1 cellular context compared by ENCODE assay signal in the genomic region with DNA sequence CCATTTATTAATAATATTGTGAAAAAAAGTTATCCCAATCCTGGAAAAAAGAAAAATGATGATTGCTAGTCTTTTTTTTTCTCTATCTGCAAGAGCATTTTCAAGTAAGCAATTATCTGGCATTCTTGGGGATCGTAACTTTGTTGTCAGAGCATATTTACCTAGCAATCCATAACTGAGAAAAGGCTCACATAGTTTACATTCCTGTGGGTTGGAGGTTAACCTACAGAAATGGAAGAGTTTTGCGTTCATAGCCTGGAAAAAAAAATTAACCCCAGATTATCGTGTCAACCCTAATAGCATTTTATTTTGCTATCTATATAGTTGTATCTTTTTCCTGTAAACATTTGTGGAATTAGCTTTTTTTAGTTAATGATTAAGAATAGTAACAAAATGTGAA.
TF ChIP-seq lines count a peak whose summit lies in the region.

No MANE protein-coding gene starts in this region.

TF ChIP-seq in GM23338, 12 proteins besides CTCF, POLR2A, EP300 and RAD21 (continued from another document):
- TF ChIP-seq, protein P1, sequence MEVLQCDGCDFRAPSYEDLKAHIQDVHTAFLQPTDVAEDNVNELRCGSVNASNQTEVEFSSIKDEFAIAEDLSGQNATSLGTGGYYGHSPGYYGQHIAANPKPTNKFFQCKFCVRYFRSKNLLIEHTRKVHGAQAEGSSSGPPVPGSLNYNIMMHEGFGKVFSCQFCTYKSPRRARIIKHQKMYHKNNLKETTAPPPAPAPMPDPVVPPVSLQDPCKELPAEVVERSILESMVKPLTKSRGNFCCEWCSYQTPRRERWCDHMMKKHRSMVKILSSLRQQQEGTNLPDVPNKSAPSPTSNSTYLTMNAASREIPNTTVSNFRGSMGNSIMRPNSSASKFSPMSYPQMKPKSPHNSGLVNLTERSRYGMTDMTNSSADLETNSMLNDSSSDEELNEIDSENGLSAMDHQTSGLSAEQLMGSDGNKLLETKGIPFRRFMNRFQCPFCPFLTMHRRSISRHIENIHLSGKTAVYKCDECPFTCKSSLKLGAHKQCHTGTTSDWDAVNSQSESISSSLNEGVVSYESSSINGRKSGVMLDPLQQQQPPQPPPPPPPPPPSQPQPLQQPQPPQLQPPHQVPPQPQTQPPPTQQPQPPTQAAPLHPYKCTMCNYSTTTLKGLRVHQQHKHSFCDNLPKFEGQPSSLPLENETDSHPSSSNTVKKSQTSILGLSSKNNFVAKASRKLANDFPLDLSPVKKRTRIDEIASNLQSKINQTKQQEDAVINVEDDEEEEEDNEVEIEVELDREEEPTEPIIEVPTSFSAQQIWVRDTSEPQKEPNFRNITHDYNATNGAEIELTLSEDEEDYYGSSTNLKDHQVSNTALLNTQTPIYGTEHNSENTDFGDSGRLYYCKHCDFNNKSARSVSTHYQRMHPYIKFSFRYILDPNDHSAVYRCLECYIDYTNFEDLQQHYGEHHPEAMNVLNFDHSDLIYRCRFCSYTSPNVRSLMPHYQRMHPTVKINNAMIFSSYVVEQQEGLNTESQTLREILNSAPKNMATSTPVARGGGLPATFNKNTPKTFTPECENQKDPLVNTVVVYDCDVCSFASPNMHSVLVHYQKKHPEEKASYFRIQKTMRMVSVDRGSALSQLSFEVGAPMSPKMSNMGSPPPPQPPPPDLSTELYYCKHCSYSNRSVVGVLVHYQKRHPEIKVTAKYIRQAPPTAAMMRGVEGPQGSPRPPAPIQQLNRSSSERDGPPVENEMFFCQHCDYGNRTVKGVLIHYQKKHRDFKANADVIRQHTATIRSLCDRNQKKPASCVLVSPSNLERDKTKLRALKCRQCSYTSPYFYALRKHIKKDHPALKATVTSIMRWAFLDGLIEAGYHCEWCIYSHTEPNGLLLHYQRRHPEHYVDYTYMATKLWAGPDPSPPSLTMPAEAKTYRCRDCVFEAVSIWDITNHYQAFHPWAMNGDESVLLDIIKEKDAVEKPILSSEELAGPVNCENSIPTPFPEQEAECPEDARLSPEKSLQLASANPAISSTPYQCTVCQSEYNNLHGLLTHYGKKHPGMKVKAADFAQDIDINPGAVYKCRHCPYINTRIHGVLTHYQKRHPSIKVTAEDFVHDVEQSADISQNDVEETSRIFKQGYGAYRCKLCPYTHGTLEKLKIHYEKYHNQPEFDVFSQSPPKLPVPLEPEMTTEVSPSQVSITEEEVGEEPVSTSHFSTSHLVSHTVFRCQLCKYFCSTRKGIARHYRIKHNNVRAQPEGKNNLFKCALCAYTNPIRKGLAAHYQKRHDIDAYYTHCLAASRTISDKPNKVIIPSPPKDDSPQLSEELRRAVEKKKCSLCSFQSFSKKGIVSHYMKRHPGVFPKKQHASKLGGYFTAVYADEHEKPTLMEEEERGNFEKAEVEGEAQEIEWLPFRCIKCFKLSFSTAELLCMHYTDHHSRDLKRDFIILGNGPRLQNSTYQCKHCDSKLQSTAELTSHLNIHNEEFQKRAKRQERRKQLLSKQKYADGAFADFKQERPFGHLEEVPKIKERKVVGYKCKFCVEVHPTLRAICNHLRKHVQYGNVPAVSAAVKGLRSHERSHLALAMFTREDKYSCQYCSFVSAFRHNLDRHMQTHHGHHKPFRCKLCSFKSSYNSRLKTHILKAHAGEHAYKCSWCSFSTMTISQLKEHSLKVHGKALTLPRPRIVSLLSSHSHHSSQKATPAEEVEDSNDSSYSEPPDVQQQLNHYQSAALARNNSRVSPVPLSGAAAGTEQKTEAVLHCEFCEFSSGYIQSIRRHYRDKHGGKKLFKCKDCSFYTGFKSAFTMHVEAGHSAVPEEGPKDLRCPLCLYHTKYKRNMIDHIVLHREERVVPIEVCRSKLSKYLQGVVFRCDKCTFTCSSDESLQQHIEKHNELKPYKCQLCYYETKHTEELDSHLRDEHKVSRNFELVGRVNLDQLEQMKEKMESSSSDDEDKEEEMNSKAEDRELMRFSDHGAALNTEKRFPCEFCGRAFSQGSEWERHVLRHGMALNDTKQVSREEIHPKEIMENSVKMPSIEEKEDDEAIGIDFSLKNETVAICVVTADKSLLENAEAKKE (CRISPR knock-in tag; IDR thresholded peaks at IDR 0.05) = no peak
- TF ChIP-seq, protein P2, sequence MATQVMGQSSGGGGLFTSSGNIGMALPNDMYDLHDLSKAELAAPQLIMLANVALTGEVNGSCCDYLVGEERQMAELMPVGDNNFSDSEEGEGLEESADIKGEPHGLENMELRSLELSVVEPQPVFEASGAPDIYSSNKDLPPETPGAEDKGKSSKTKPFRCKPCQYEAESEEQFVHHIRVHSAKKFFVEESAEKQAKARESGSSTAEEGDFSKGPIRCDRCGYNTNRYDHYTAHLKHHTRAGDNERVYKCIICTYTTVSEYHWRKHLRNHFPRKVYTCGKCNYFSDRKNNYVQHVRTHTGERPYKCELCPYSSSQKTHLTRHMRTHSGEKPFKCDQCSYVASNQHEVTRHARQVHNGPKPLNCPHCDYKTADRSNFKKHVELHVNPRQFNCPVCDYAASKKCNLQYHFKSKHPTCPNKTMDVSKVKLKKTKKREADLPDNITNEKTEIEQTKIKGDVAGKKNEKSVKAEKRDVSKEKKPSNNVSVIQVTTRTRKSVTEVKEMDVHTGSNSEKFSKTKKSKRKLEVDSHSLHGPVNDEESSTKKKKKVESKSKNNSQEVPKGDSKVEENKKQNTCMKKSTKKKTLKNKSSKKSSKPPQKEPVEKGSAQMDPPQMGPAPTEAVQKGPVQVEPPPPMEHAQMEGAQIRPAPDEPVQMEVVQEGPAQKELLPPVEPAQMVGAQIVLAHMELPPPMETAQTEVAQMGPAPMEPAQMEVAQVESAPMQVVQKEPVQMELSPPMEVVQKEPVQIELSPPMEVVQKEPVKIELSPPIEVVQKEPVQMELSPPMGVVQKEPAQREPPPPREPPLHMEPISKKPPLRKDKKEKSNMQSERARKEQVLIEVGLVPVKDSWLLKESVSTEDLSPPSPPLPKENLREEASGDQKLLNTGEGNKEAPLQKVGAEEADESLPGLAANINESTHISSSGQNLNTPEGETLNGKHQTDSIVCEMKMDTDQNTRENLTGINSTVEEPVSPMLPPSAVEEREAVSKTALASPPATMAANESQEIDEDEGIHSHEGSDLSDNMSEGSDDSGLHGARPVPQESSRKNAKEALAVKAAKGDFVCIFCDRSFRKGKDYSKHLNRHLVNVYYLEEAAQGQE (IDR thresholded peaks at IDR 0.05; ENCODE audit: unreplicated experiment) = no peak
- TF ChIP-seq, protein P3, sequence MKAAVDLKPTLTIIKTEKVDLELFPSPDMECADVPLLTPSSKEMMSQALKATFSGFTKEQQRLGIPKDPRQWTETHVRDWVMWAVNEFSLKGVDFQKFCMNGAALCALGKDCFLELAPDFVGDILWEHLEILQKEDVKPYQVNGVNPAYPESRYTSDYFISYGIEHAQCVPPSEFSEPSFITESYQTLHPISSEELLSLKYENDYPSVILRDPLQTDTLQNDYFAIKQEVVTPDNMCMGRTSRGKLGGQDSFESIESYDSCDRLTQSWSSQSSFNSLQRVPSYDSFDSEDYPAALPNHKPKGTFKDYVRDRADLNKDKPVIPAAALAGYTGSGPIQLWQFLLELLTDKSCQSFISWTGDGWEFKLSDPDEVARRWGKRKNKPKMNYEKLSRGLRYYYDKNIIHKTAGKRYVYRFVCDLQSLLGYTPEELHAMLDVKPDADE (IDR thresholded peaks at IDR 0.05) = no peak
- TF ChIP-seq EZH2phosphoT487 (IDR thresholded peaks at IDR 0.05; ENCODE audit: unreplicated experiment) (no peak), NANOG (IDR thresholded peaks at IDR 0.05; ENCODE audit: borderline replicate concordance) (no peak), POLR2AphosphoS5 (IDR thresholded peaks at IDR 0.05; ENCODE audit: low read depth) (no peak), JUNB (IDR thresholded peaks at IDR 0.05; ENCODE audit: unreplicated experiment) (no peak)
